8 cellular contexts compared by ENCODE assay signal in the genomic region with DNA sequence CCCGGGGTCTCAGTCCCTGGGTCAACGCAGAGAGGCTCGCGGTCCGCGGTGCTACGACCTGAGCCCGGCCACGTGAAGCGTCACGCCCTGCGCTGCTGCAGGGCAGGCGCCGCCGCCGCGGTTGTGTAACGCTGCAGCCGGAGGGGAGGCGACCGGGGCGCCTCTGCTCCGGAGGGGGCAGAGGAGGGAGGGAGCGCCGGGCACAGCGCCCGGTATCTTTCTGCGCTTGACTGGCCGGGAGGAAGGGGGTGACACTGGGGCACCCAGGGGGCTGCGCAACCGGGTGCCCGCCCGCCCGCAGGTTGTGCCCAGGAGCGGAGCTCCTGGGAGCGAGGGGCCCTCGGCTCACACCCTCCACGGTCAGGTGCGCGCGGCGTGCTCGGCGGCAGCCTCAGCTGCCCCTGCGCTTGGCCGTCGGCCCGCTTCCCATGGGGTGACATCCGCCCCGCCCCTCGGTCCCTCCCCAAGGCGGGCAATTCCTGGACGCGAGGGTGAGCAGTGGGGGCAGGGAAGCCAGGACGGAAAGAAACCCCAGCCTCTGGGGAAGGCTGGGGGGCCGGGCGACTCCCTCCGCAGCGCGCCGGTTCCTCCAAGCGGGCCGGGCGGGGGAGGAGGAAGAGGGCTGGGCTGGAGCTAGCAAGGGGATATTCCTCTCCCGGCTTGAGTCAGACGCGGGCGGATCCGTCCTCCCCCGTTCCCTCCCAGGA. TPM values are rescaled to one million over a fixed set of nuclear protein-coding genes. Genes with fewer than 3 reads are reported as not detected.
DNase-seq lines count a peak whose midpoint lies in the region; ATAC-seq and TF ChIP-seq lines count a peak whose summit lies in the region.

No MANE protein-coding gene starts in this region.

- no peaks in the 10 kb centered on the region for H3K36me3 ChIP-seq in KMS-11 (ENCODE audit: insufficient read depth)
- peaks cover 34% of the 10 kb centered on the region for H3K36me3 ChIP-seq in SJSA1
- H3K36me3 ChIP-seq in tibial artery: peaks cover 0 to 11% (median 8%) of the 10 kb centered on the region in 3 donors

- H3K4me3 Mint-ChIP-seq in activated naive CD8-positive, alpha-beta T cell treated with anti-CD3 and anti-CD28 coated beads for 36 hours: peak overlapping the region; percentile 99
- peak overlapping the region; percentile 92 for H3K4me3 Mint-ChIP-seq in osteocyte (ENCODE audit: unreplicated experiment)

- H3K9me3 Mint-ChIP-seq in activated naive CD8-positive, alpha-beta T cell treated with anti-CD3 and anti-CD28 coated beads for 36 hours: no peaks in the 10 kb centered on the region
- no peaks in the 10 kb centered on the region for H3K9me3 Mint-ChIP-seq in osteocyte (ENCODE audit: unreplicated experiment)

- H3K27ac ChIP-seq in KMS-11: peak overlapping the region; percentile 93
- H3K27ac ChIP-seq in SJSA1: peak overlapping the region; percentile 94
- peak overlapping the region; percentile 95 to 99 for H3K27ac ChIP-seq in tibial artery

- peak overlapping the region; percentile 99 for H3K27ac Mint-ChIP-seq in activated naive CD8-positive, alpha-beta T cell treated with anti-CD3 and anti-CD28 coated beads for 36 hours
- H3K27ac Mint-ChIP-seq in osteocyte (ENCODE audit: unreplicated experiment): peak overlapping the region; percentile 98

- H3K27me3 ChIP-seq in KMS-11 (ENCODE audit: insufficient read depth, low read depth) (no peaks in the 10 kb centered on the region), SJSA1 (replicated peaks) (no peaks in the 10 kb centered on the region), tibial artery (no peaks in the 10 kb centered on the region)

- peaks cover 9% of the 10 kb centered on the region for H3K27me3 Mint-ChIP-seq in activated naive CD8-positive, alpha-beta T cell treated with anti-CD3 and anti-CD28 coated beads for 36 hours
- no peaks in the 10 kb centered on the region for H3K27me3 Mint-ChIP-seq in osteocyte (ENCODE audit: unreplicated experiment)

- H3K36me3 Mint-ChIP-seq in activated naive CD8-positive, alpha-beta T cell treated with anti-CD3 and anti-CD28 coated beads for 36 hours: peaks cover 47% of the 10 kb centered on the region
- H3K36me3 Mint-ChIP-seq in osteocyte (ENCODE audit: unreplicated experiment): peaks cover 22% of the 10 kb centered on the region

- DNase-seq in ELF-1 (ENCODE audit: low read depth, low spot score): peak; percentile 91
- peak; percentile 96 to 97 for DNase-seq in SJSA1 (ENCODE audit: low read depth in 1 of 2, low spot score in 2 of 2)
- peak; percentile 96 for DNase-seq in activated naive CD8-positive, alpha-beta T cell treated with anti-CD3 and anti-CD28 coated beads for 36 hours
- DNase-seq in head of caudate nucleus: peak; percentile 65 to 96 (median 87)
- DNase-seq in osteocyte (ENCODE audit: extremely low spot score, unreplicated experiment): peak; percentile 98
- DNase-seq in tibial artery: peak; percentile 97 to 99

- H3K4me1 ChIP-seq in KMS-11 (ENCODE audit: low read depth, poor library complexity, severe bottlenecking) (peaks cover 21% of the 10 kb centered on the region), SJSA1 (replicated peaks) (peaks cover 55% of the 10 kb centered on the region), tibial artery (peaks cover 0 to 46% (median 33%) of the 10 kb centered on the region in 4 donors)

- H3K9me3 ChIP-seq in SJSA1 (replicated peaks) (no peaks in the 10 kb centered on the region), tibial artery (no peaks in the 10 kb centered on the region)

- TF ChIP-seq CTCF in KMS-11 (conservative IDR thresholded peaks at IDR 0.05; ENCODE audit: low read depth, low read length): no peak
- peak; percentile 2 for TF ChIP-seq CTCF in osteocyte (IDR thresholded peaks at IDR 0.05)
- no peak for TF ChIP-seq CTCF in tibial artery (IDR thresholded peaks at IDR 0.05)

- no peaks in the 10 kb centered on the region for H4K20me1 ChIP-seq in KMS-11 (ENCODE audit: insufficient read depth)

- peak overlapping the region; percentile 80 for H3K4me2 ChIP-seq in KMS-11

- H2AFZ ChIP-seq in KMS-11 (ENCODE audit: low read depth): peak overlapping the region; percentile 69

- no peaks in the 10 kb centered on the region for H3K79me2 ChIP-seq in KMS-11 (ENCODE audit: insufficient read depth, low read depth)

- peak; percentile 39 for ATAC-seq in GM21786 (IDR thresholded peaks at IDR 0.05; ENCODE audit: unreplicated experiment)

- peak overlapping the region; percentile 89 for H3K9ac ChIP-seq in KMS-11

- peaks cover 40% of the 10 kb centered on the region for H3K4me1 Mint-ChIP-seq in activated naive CD8-positive, alpha-beta T cell treated with anti-CD3 and anti-CD28 coated beads for 36 hours
- peaks cover 47% of the 10 kb centered on the region for H3K4me1 Mint-ChIP-seq in osteocyte (ENCODE audit: unreplicated experiment)

- no peak overlapping the region for H3K4me3 ChIP-seq in KMS-11 (IDR thresholded peaks at IDR 0.05; ENCODE audit: insufficient read depth, low read depth, low read length)
- H3K4me3 ChIP-seq in SJSA1: peak overlapping the region; percentile 79
- peak overlapping the region; percentile 60 to 85 for H3K4me3 ChIP-seq in tibial artery

- intact Hi-C loops in head of caudate nucleus (cut with DNase I) (loop anchor here (5.0 kb wide), 1 partner anchor 256 kb away; no protein-coding TSS in a partner anchor), tibial artery (cut with DNase I; ENCODE audit: low total_unique reads) (loop anchor here (2.0 to 10.0 kb wide), 2 partner anchors 84 to 170 kb away; no protein-coding TSS in a partner anchor)

RNA-seq across cellular contexts. Expression of gene BHLHE40, which starts 0.8 kb away (rescaled TPM):
- total RNA-seq in SJSA1 (2014; rRNA removed; shearing (Covaris generic)): 6.3 and 8.4 TPM in 2 replicates
- total RNA-seq in activated naive CD8-positive, alpha-beta T cell treated with anti-CD3 and anti-CD28 coated beads for 36 hours: 100 to 1,000 TPM; 292 to 294 TPM
- 34.1 TPM in 2 replicates for total RNA-seq in osteocyte
